ENCODE assay signal across 22 cellular contexts in the genomic region with DNA sequence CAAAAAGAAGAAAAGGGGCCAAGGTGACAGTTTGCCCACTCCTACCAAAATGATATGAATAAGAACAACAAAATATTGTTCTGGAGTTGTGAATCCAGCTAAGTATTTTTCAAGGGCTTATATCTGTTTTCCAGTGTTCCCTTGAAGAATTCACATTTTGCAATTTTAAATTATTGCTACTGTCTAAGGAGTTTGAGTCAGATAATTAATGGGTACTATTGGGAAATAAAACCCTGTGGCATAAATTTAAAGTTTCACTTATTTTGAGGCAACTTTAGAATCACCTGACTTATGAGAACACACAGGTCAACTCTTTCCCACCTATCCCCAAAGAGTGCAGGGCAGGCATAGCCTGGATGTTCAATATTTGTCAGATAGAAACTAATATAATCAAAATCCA.
DNase-seq lines count a peak whose midpoint lies in the region; ATAC-seq and TF ChIP-seq lines count a peak whose summit lies in the region.
"Had no signal": no experiment of that assay in that cellular context is flagged by ENCODE, and none has a peak within 500 bp of the region (broad histone marks: within the 10 kb centered on the region; RNA-seq: fewer than 3 reads in every experiment).

No MANE protein-coding gene starts in this region.

- peak overlapping the region; percentile 49 for H3K27ac Mint-ChIP-seq in MCF 10A (ENCODE audit: low read depth, unreplicated experiment)
- H3K27ac Mint-ChIP-seq in activated CD8-positive, alpha-beta T cell treated with anti-CD3 and anti-CD28 coated beads, Interleukin-2, amount 10 ng/mL, durations not matched to agents 7 days and 5 days = no peak overlapping the region
- H3K27ac Mint-ChIP-seq: CD14-positive monocyte; CD4-positive, alpha-beta T cell; CD8-positive, alpha-beta memory T cell; HFFc6 had no signal

- H3K27me3 ChIP-seq in mammary epithelial cell (ENCODE audit: insufficient read depth, low read length) (no peaks in the 10 kb centered on the region), aorta (ENCODE audit: control insufficient read depth in 1 of 2, insufficient read depth in 2 of 2, low read length in 1 of 2) (no peaks in the 10 kb centered on the region)
- H3K27me3 ChIP-seq: BE2C; BLaER1 treated with 17β-estradiol and CSF1 and Interleukin-3, amounts not matched to agents 10 nM and 100 nM had no signal

- H3K4me1 ChIP-seq in mammary epithelial cell (ENCODE audit: insufficient read depth, low read length) (no peaks in the 10 kb centered on the region), aorta (ENCODE audit: control insufficient read depth in 1 of 2, insufficient read depth in 2 of 2, low read length in 2 of 2) (no peaks in the 10 kb centered on the region)
- H3K4me1 ChIP-seq: BE2C, HAP-1 had no signal

- dilution Hi-C loops in mammary epithelial cell (cut with HindIII; ENCODE audit: low sequenced_read_pairs) = no loop called here

- H3K9me3 Mint-ChIP-seq in MCF 10A (ENCODE audit: unreplicated experiment) = no peaks in the 10 kb centered on the region
- no peaks in the 10 kb centered on the region for H3K9me3 Mint-ChIP-seq in activated CD8-positive, alpha-beta T cell treated with anti-CD3 and anti-CD28 coated beads, Interleukin-2, amount 10 ng/mL, durations not matched to agents 7 days and 5 days (ENCODE audit: insufficient read depth)
- H3K9me3 Mint-ChIP-seq: CD4-positive, alpha-beta T cell had no signal

- H3K36me3 ChIP-seq in mammary epithelial cell (ENCODE audit: insufficient read depth, low read length) (no peaks in the 10 kb centered on the region), aorta (ENCODE audit: control insufficient read depth in 1 of 2, insufficient read depth in 2 of 2, low read length in 1 of 2) (no peaks in the 10 kb centered on the region)
- H3K36me3 ChIP-seq: BE2C; BLaER1 treated with 17β-estradiol and CSF1 and Interleukin-3, amounts not matched to agents 10 nM and 100 nM; HAP-1 had no signal

- H3K9ac ChIP-seq in mammary epithelial cell (ENCODE audit: insufficient read depth, low read length) = no peak overlapping the region
- H3K9ac ChIP-seq: BLaER1 treated with 17β-estradiol and CSF1 and Interleukin-3, amounts not matched to agents 10 nM and 100 nM had no signal

- no peaks in the 10 kb centered on the region for H3K79me2 ChIP-seq in mammary epithelial cell (ENCODE audit: insufficient read depth, low read length)

- H2AFZ ChIP-seq in mammary epithelial cell (ENCODE audit: low read depth, low read length) = no peak overlapping the region

- CTCF ChIA-PET in MCF 10A (lab: Yijun Ruan, JAX) (interaction anchor here (0.5 to 1.5 kb wide), 4 partner anchors 10 to 655 kb away, joined by 3 to 4 read pairs (median 3); a partner anchor contains a TSS), mammary epithelial cell (lab: Charles Lee; ENCODE audit: low non-redundant PET) (no interaction called here)
- CTCF ChIA-PET in activated CD8-positive, alpha-beta T cell treated with anti-CD3 and anti-CD28 coated beads, Interleukin-2, amount 10 ng/mL, durations not matched to agents 7 days and 5 days (lab: Charles Lee) = no interaction called here

- POLR2A ChIA-PET in MCF 10A (lab: Yijun Ruan, JAX) = no interaction called here
- POLR2A ChIA-PET in activated CD8-positive, alpha-beta T cell treated with anti-CD3 and anti-CD28 coated beads, Interleukin-2, amount 10 ng/mL, durations not matched to agents 7 days and 5 days (lab: Charles Lee) = no interaction called here

- intact Hi-C loops in MCF 10A (cut with micrococcal nuclease) (no loop called here), mammary epithelial cell (cut with micrococcal nuclease) (no loop called here), sciatic nerve (cut with DNase I) (no loop called here), aorta (cut with DNase I) (no loop called here)

- H3K9me3 ChIP-seq in mammary epithelial cell (replicated peaks; ENCODE audit: insufficient read depth, low read length) = no peaks in the 10 kb centered on the region
- H3K9me3 ChIP-seq in aorta (ENCODE audit: control insufficient read depth, low read length) = peaks cover 1% of the 10 kb centered on the region
- H3K9me3 ChIP-seq: BE2C; BLaER1 treated with 17β-estradiol and CSF1 and Interleukin-3, amounts not matched to agents 10 nM and 100 nM; HAP-1 had no signal

- in situ Hi-C loops in mammary epithelial cell (cut with MboI; ENCODE audit: low sequenced_read_pairs in 2 of 2) = no loop called here

- TF ChIP-seq CTCF in MCF 10A (IDR thresholded peaks at IDR 0.05; ENCODE audit: unreplicated experiment) = no peak
- no peak for TF ChIP-seq CTCF in mammary epithelial cell (conservative IDR thresholded peaks at IDR 0.05 in 1 of 2, IDR thresholded peaks at IDR 0.05 in 1 of 2; ENCODE audit: extremely low read depth in 1 of 2, insufficient read depth in 1 of 2, low read depth in 1 of 2, low read length in 2 of 2)

- no peaks in the 10 kb centered on the region for H3K27me3 Mint-ChIP-seq in MCF 10A (ENCODE audit: insufficient read depth, unreplicated experiment)
- H3K27me3 Mint-ChIP-seq in activated CD8-positive, alpha-beta T cell treated with anti-CD3 and anti-CD28 coated beads, Interleukin-2, amount 10 ng/mL, durations not matched to agents 7 days and 5 days (ENCODE audit: low read depth) = no peaks in the 10 kb centered on the region

- H3K36me3 Mint-ChIP-seq in MCF 10A (ENCODE audit: insufficient read depth, unreplicated experiment) = no peaks in the 10 kb centered on the region
- no peaks in the 10 kb centered on the region for H3K36me3 Mint-ChIP-seq in activated CD8-positive, alpha-beta T cell treated with anti-CD3 and anti-CD28 coated beads, Interleukin-2, amount 10 ng/mL, durations not matched to agents 7 days and 5 days (ENCODE audit: low read depth)
- H3K36me3 Mint-ChIP-seq: CD14-positive monocyte; CD8-positive, alpha-beta memory T cell had no signal

- no peaks in the 10 kb centered on the region for H4K20me1 ChIP-seq in mammary epithelial cell (ENCODE audit: insufficient read depth, low read length)
- H4K20me1 ChIP-seq: BLaER1 treated with 17β-estradiol and CSF1 and Interleukin-3, amounts not matched to agents 10 nM and 100 nM had no signal

- ATAC-seq in sciatic nerve (peak; percentile 58), aorta (ENCODE audit: low FRiP score) (peak; percentile 42), HG03095 (IDR thresholded peaks at IDR 0.05; ENCODE audit: unreplicated experiment) (no peak)
- no peak for ATAC-seq in activated CD8-positive, alpha-beta T cell treated with anti-CD3 and anti-CD28 coated beads, Interleukin-2, amount 10 ng/mL, durations not matched to agents 7 days and 5 days
- ATAC-seq: GM12878 had no signal

- H3K4me1 Mint-ChIP-seq in MCF 10A (ENCODE audit: insufficient read depth, unreplicated experiment) = peaks cover 13% of the 10 kb centered on the region
- H3K4me1 Mint-ChIP-seq in activated CD8-positive, alpha-beta T cell treated with anti-CD3 and anti-CD28 coated beads, Interleukin-2, amount 10 ng/mL, durations not matched to agents 7 days and 5 days (ENCODE audit: low read depth) = no peaks in the 10 kb centered on the region
- H3K4me1 Mint-ChIP-seq: CD14-positive monocyte; CD8-positive, alpha-beta memory T cell had no signal

- H3K4me3 Mint-ChIP-seq in MCF 10A (ENCODE audit: unreplicated experiment) = no peak overlapping the region
- no peak overlapping the region for H3K4me3 Mint-ChIP-seq in activated CD8-positive, alpha-beta T cell treated with anti-CD3 and anti-CD28 coated beads, Interleukin-2, amount 10 ng/mL, durations not matched to agents 7 days and 5 days
- H3K4me3 Mint-ChIP-seq: CD14-positive monocyte; CD4-positive, alpha-beta T cell; CD8-positive, alpha-beta memory T cell; HFFc6 had no signal

- no peak overlapping the region for H3K4me3 ChIP-seq in mammary epithelial cell (replicated peaks in 1 of 3; ENCODE audit: insufficient read depth in 1 of 3, low read depth in 2 of 3, low read length in 3 of 3)
- H3K4me3 ChIP-seq in aorta (ENCODE audit: low read length in 2 of 2) = no peak overlapping the region
- H3K4me3 ChIP-seq: BLaER1 treated with 17β-estradiol and CSF1 and Interleukin-3, amounts not matched to agents 10 nM and 100 nM; GM12878; HAP-1 had no signal

- BruUV-seq in MCF 10A (replicated peaks; lab: Mats Ljungman, UMichigan) = no TSS peak
- no TSS peak for BruUV-seq in mammary epithelial cell (replicated peaks; lab: Mats Ljungman, UMichigan)

- H3K4me2 ChIP-seq in mammary epithelial cell (ENCODE audit: insufficient read depth, low read depth, low read length) = no peak overlapping the region
- H3K4me2 ChIP-seq: BLaER1 treated with 17β-estradiol and CSF1 and Interleukin-3, amounts not matched to agents 10 nM and 100 nM had no signal

- H3K27ac ChIP-seq in mammary epithelial cell (ENCODE audit: insufficient read depth, low read depth, low read length) (no peak overlapping the region), aorta (ENCODE audit: low read depth in 1 of 2, low read length in 2 of 2) (no peak overlapping the region)
- H3K27ac ChIP-seq: 22Rv1; BLaER1 treated with 17β-estradiol and CSF1 and Interleukin-3, amounts not matched to agents 10 nM and 100 nM had no signal

- DNase-seq in MCF 10A (ENCODE audit: unreplicated experiment) = peak; percentile 21
- no peak for DNase-seq in mammary epithelial cell
- no peak for DNase-seq in sciatic nerve (ENCODE audit: low spot score)
- DNase-seq in aorta = no peak
- DNase-seq in activated CD8-positive, alpha-beta T cell treated with anti-CD3 and anti-CD28 coated beads, Interleukin-2, amount 10 ng/mL, durations not matched to agents 7 days and 5 days = no peak
- DNase-seq: ACHN; AML-193; BE2C; CD4-positive, alpha-beta T cell; CD8-positive, alpha-beta memory T cell; DMS 273 treated with DMSO at 0.1 percent for 48 hours; DMS79; EL; GDM1; GOT3; HFFc6 had no signal

Comparison
In these comparisons a context has a peak if more than half of its experiments do, and no peak if none do; other contexts are left out.
1. ATAC-seq: peak in sciatic nerve (single experiment) and aorta (single experiment); none in HG03095 (single experiment) and activated CD8-positive, alpha-beta T cell treated with anti-CD3 and anti-CD28 coated beads, Interleukin-2, amount 10 ng/mL, durations not matched to agents 7 days and 5 days (single experiment).